8 cellular contexts compared by ENCODE assay signal in genomic region chr11:65479184-65480145, GRCh38. TPM values are rescaled to one million over a fixed set of nuclear protein-coding genes. Genes with fewer than 3 reads are reported as not detected.
A peak's percentile ranks its signal among the peaks of the same experiment; 100 is the strongest.
DNase-seq lines count a peak whose midpoint lies in the region; ATAC-seq, FAIRE-seq and TF ChIP-seq lines count a peak whose summit lies in the region.

No MANE protein-coding gene starts in this region.

- H3K4me1 Mint-ChIP-seq in CD4-positive, CD25-positive, alpha-beta regulatory T cell, result peaks cover 5 to 18% (median 14%) of the 10 kb centered on the region in 4 donors
- peaks cover 8% of the 10 kb centered on the region for H3K4me1 Mint-ChIP-seq in activated CD8-positive, alpha-beta T cell treated with anti-CD3 and anti-CD28 coated beads for 36 hours (ENCODE audit: low read depth)

- H3K27me3 Mint-ChIP-seq in CD4-positive, CD25-positive, alpha-beta regulatory T cell, result no peaks in the 10 kb centered on the region
- no peaks in the 10 kb centered on the region for H3K27me3 Mint-ChIP-seq in activated CD8-positive, alpha-beta T cell treated with anti-CD3 and anti-CD28 coated beads for 36 hours

- no peak overlapping the region for H3K27ac Mint-ChIP-seq in CD4-positive, CD25-positive, alpha-beta regulatory T cell
- H3K27ac Mint-ChIP-seq in activated CD8-positive, alpha-beta T cell treated with anti-CD3 and anti-CD28 coated beads for 36 hours, result no peak overlapping the region

- peaks cover 0 to 2% (median 0%) of the 10 kb centered on the region in 7 donors for H3K9me3 Mint-ChIP-seq in CD4-positive, CD25-positive, alpha-beta regulatory T cell
- H3K9me3 Mint-ChIP-seq in activated CD8-positive, alpha-beta T cell treated with anti-CD3 and anti-CD28 coated beads for 36 hours, result no peaks in the 10 kb centered on the region

- no peak for FAIRE-seq in small intestine (lab: Jason Lieb, UNC)

- no peak overlapping the region for H3K27ac ChIP-seq in CD4-positive, CD25-positive, alpha-beta regulatory T cell (ENCODE audit: insufficient read depth, low read length, poor library complexity, severe bottlenecking)
- peak overlapping the region; percentile 76 to 95 for H3K27ac ChIP-seq in small intestine (ENCODE audit: low read depth in 1 of 2, low read length in 1 of 2)

- POLR2A ChIA-PET in activated CD8-positive, alpha-beta T cell treated with anti-CD3 and anti-CD28 coated beads for 36 hours (lab: Charles Lee), result interaction anchor here (0.7 to 15.0 kb wide), 8 partner anchors 8 to 81 kb away, joined by 3 to 687 read pairs (median 6); partner anchors contain the start of genes MALAT1 and NEAT1

- intact Hi-C loops in activated CD8-positive, alpha-beta T cell treated with anti-CD3 and anti-CD28 coated beads for 36 hours (cut with micrococcal nuclease), result no loop called here

- H3K36me3 Mint-ChIP-seq in CD4-positive, CD25-positive, alpha-beta regulatory T cell, result no peaks in the 10 kb centered on the region
- H3K36me3 Mint-ChIP-seq in activated CD8-positive, alpha-beta T cell treated with anti-CD3 and anti-CD28 coated beads for 36 hours (ENCODE audit: low read depth), result peaks cover 13% of the 10 kb centered on the region

- H3K9me3 ChIP-seq in CD4-positive, CD25-positive, alpha-beta regulatory T cell (ENCODE audit: control insufficient read depth in 2 of 2, low read length in 2 of 2), result no peaks in the 10 kb centered on the region
- no peaks in the 10 kb centered on the region for H3K9me3 ChIP-seq in small intestine (ENCODE audit: control insufficient read depth, low read depth)

- CTCF ChIA-PET in activated CD8-positive, alpha-beta T cell treated with anti-CD3 and anti-CD28 coated beads for 36 hours (lab: Charles Lee), result interaction anchor here (0.7 to 5.7 kb wide), 12 partner anchors 8 to 98 kb away, joined by 3 to 34 read pairs (median 4); partner anchors contain the start of gene FAM89B

- WGBS in small intestine, 3 donors, result 56 to 66% (median 59%) methylated on average over 11 of the region's 11 CpGs

- peak; percentile 68 for TF ChIP-seq CTCF in astrocyte of the cerebellum (IDR thresholded peaks at IDR 0.05; ENCODE audit: low read depth, low read length, missing control alignments)
- no peak for TF ChIP-seq CTCF in activated CD8-positive, alpha-beta T cell treated with anti-CD3 and anti-CD28 coated beads for 36 hours (IDR thresholded peaks at IDR 0.05)

- no peak for ATAC-seq in CD4-positive, CD25-positive, alpha-beta regulatory T cell (ENCODE audit: low read depth in 2 of 2)
- no peak for ATAC-seq in activated CD8-positive, alpha-beta T cell treated with anti-CD3 and anti-CD28 coated beads for 36 hours
- ATAC-seq in GM18909 (IDR thresholded peaks at IDR 0.05; ENCODE audit: poor library complexity, unreplicated experiment), result no peak

- DNase-seq in CD4-positive, CD25-positive, alpha-beta regulatory T cell, result no peak
- DNase-seq in HuH-7 (ENCODE audit: low spot score), result peak; percentile 47
- DNase-seq in astrocyte of the cerebellum (ENCODE audit: low read depth), result no peak
- DNase-seq in inferior parietal cortex (ENCODE audit: extremely low spot score), result peak; percentile 87
- no peak for DNase-seq in small intestine
- no peak for DNase-seq in NOMO-1 (lab: John Stamatoyannopoulos, UW; ENCODE audit: unreplicated experiment in 2 of 2)
- DNase-seq in activated CD8-positive, alpha-beta T cell treated with anti-CD3 and anti-CD28 coated beads for 36 hours, result no peak

- no peaks in the 10 kb centered on the region for H3K36me3 ChIP-seq in CD4-positive, CD25-positive, alpha-beta regulatory T cell (ENCODE audit: control insufficient read depth, insufficient read depth, low read length)
- no peaks in the 10 kb centered on the region for H3K36me3 ChIP-seq in small intestine (ENCODE audit: control insufficient read depth in 2 of 2, insufficient read depth in 2 of 2, low read length in 2 of 2)

- no peak overlapping the region for H3K4me3 ChIP-seq in CD4-positive, CD25-positive, alpha-beta regulatory T cell (ENCODE audit: low read depth, low read length)
- H3K4me3 ChIP-seq in astrocyte of the cerebellum (ENCODE audit: low read depth, low read length), result peak overlapping the region; percentile 27
- H3K4me3 ChIP-seq in small intestine (ENCODE audit: low read depth in 1 of 2, low read length in 2 of 2), result no peak overlapping the region

- in situ Hi-C loops in astrocyte of the cerebellum (cut with HindIII; ENCODE audit: low sequenced_read_pairs), result no loop called here

- peaks cover 22% of the 10 kb centered on the region for H3K4me1 ChIP-seq in CD4-positive, CD25-positive, alpha-beta regulatory T cell (ENCODE audit: control insufficient read depth, insufficient read depth, low read length, poor library complexity, severe bottlenecking)
- H3K4me1 ChIP-seq in small intestine (ENCODE audit: control insufficient read depth in 2 of 2, insufficient read depth in 1 of 2, low read depth in 1 of 2, low read length in 1 of 2), result peaks cover 3% of the 10 kb centered on the region in 2 donors

- H3K4me3 Mint-ChIP-seq in CD4-positive, CD25-positive, alpha-beta regulatory T cell, result peak overlapping the region; percentile 22 to 75 (median 32)
- no peak overlapping the region for H3K4me3 Mint-ChIP-seq in activated CD8-positive, alpha-beta T cell treated with anti-CD3 and anti-CD28 coated beads for 36 hours

- no peaks in the 10 kb centered on the region for H3K27me3 ChIP-seq in CD4-positive, CD25-positive, alpha-beta regulatory T cell (ENCODE audit: control insufficient read depth, insufficient read depth, low read length)
- no peaks in the 10 kb centered on the region for H3K27me3 ChIP-seq in small intestine (ENCODE audit: control insufficient read depth in 2 of 2, insufficient read depth in 2 of 2, low read length in 2 of 2)

RNA-seq across cellular contexts. Expression of gene MALAT1, which starts 19.4 kb away (rescaled TPM):
- 36,047 TPM for total RNA-seq in CD4-positive, CD25-positive, alpha-beta regulatory T cell
- 1,000 to 10,000 TPM; 2,329 to 3,603 (median 2,794) TPM for polyA plus RNA-seq in CD4-positive, CD25-positive, alpha-beta regulatory T cell
- 100 to 1,000 TPM; 155 to 454 (median 159) TPM for polyA plus RNA-seq in small intestine
- 1,000 to 10,000 TPM; 3,856 to 3,869 TPM for total RNA-seq in activated CD8-positive, alpha-beta T cell treated with anti-CD3 and anti-CD28 coated beads for 36 hours

RNA-seq across cellular contexts. Expression of gene SCYL1, which starts 45.4 kb away (rescaled TPM):
- total RNA-seq in CD4-positive, CD25-positive, alpha-beta regulatory T cell, result 59.0 TPM
- polyA plus RNA-seq in CD4-positive, CD25-positive, alpha-beta regulatory T cell, result 10 to 100 TPM; 24.3 to 31.2 (median 29.0) TPM
- 10 to 100 TPM; 46.7 to 76.9 (median 74.3) TPM for polyA plus RNA-seq in small intestine
- 10 to 100 TPM; 71.5 to 76.8 TPM for total RNA-seq in activated CD8-positive, alpha-beta T cell treated with anti-CD3 and anti-CD28 coated beads for 36 hours

RNA-seq across cellular contexts. Expression of gene NEAT1, which starts 56.9 kb away (rescaled TPM):
- 890 TPM for total RNA-seq in CD4-positive, CD25-positive, alpha-beta regulatory T cell
- 1 to 10 TPM; 1.4 to 3.1 (median 1.9) TPM for polyA plus RNA-seq in CD4-positive, CD25-positive, alpha-beta regulatory T cell
- polyA plus RNA-seq in small intestine, result 1,000 to 10,000 TPM in 1 of 3 donors, 100 to 1,000 TPM in 2; 256 to 3,420 (median 665) TPM
- 100 to 1,000 TPM; 313 to 358 TPM for total RNA-seq in activated CD8-positive, alpha-beta T cell treated with anti-CD3 and anti-CD28 coated beads for 36 hours

Comparison
In these comparisons a context has a peak if more than half of its experiments do, and no peak if none do; other contexts are left out.
1. DNase-seq: peak in HuH-7 (single experiment) and inferior parietal cortex (single experiment); none in CD4-positive, CD25-positive, alpha-beta regulatory T cell (0 of 3), astrocyte of the cerebellum (single experiment), small intestine (single experiment), NOMO-1 (0 of 2) and activated CD8-positive, alpha-beta T cell treated with anti-CD3 and anti-CD28 coated beads for 36 hours (single experiment).